In genomic region chr5:131999041-131999440, GRCh38 we compare ENCODE assay signal across 17 cellular contexts. TPM values are rescaled to one million over a fixed set of nuclear protein-coding genes. Genes with fewer than 3 reads are reported as not detected.
A peak's percentile ranks its signal among the peaks of the same experiment; 100 is the strongest.
DNase-seq lines count a peak whose midpoint lies in the region; ATAC-seq lines count a peak whose summit lies in the region.
"Had no signal": no experiment of that assay in that cellular context is flagged by ENCODE, and none has a peak within 500 bp of the region (broad histone marks: within the 10 kb centered on the region; RNA-seq: fewer than 3 reads in every experiment).

No MANE protein-coding gene starts in this region.

- H3K18ac ChIP-seq in neuronal stem cell (ENCODE audit: low read length) = peak overlapping the region; percentile 67

- H2AFZ ChIP-seq in neuronal stem cell (ENCODE audit: low read length) = no peak overlapping the region

- no peak for ATAC-seq in HG03571 (IDR thresholded peaks at IDR 0.05; ENCODE audit: unreplicated experiment)
- no peak for ATAC-seq in HG03095 (IDR thresholded peaks at IDR 0.05; ENCODE audit: unreplicated experiment)
- ATAC-seq: CD8-positive, alpha-beta T cell; Right ventricle myocardium inferior had no signal

- no peak overlapping the region for H2BK15ac ChIP-seq in neuronal stem cell (ENCODE audit: low read length)

- H4K20me1 ChIP-seq in BLaER1 = peaks cover 5% of the 10 kb centered on the region; the same call in 1 of the 2 replicates

- no peak overlapping the region for H3K9ac ChIP-seq in BLaER1
- H3K9ac ChIP-seq in neuronal stem cell (ENCODE audit: low read depth, low read length, poor library complexity) = no peak overlapping the region
- H3K9ac ChIP-seq: SK-N-SH had no signal

- 0 out of 2 replicates have a peak overlapping the region, but pooled peaks have one; percentile 21 for H3K4me3 ChIP-seq in BLaER1
- H3K4me3 ChIP-seq in Jurkat, Clone E6-1 (ENCODE audit: low read length) = peak overlapping the region; percentile 44
- no peak overlapping the region for H3K4me3 ChIP-seq in neuronal stem cell (ENCODE audit: low read length in 2 of 2)

- no peaks in the 10 kb centered on the region for H3K27me3 ChIP-seq in BLaER1
- H3K27me3 ChIP-seq in neuronal stem cell (ENCODE audit: control insufficient read depth in 3 of 3, insufficient read depth in 3 of 3, low read depth in 1 of 3, low read length in 3 of 3) = no peaks in the 10 kb centered on the region

- H2BK120ac ChIP-seq in neuronal stem cell (ENCODE audit: low read depth, low read length) = no peak overlapping the region

- H3K23ac ChIP-seq in neuronal stem cell (ENCODE audit: low read depth, low read length, poor library complexity) = no peak overlapping the region

- H3K14ac ChIP-seq in neuronal stem cell (ENCODE audit: low read length) = no peak overlapping the region

- H2BK5ac ChIP-seq in neuronal stem cell (ENCODE audit: low read length) = no peak overlapping the region

- DNase-seq in Jurkat, Clone E6-1 (ENCODE audit: low read depth, low spot score) = no peak
- DNase-seq in neuronal stem cell (ENCODE audit: low spot score) (no peak), GF-D8 (lab: John Stamatoyannopoulos, UW) (no peak), DMS114 treated with DMSO at 0.1 percent for 48 hours (lab: John Stamatoyannopoulos, UW; ENCODE audit: unreplicated experiment) (no peak)
- DNase-seq: AML-193; CD8-positive, alpha-beta T cell; NCI-H1092; NCI-H1694; NCI-H446; NCI-H748 treated with DMSO at 0.1 percent for 48 hours had no signal

- no peaks in the 10 kb centered on the region for H3K36me3 ChIP-seq in BLaER1
- no peaks in the 10 kb centered on the region for H3K36me3 ChIP-seq in neuronal stem cell (replicated peaks in 1 of 2; ENCODE audit: control insufficient read depth in 2 of 2, insufficient read depth in 2 of 2, low read length in 2 of 2)

- H3K4ac ChIP-seq in neuronal stem cell (ENCODE audit: low read length) = no peak overlapping the region

- no peak overlapping the region for H2AK5ac ChIP-seq in neuronal stem cell (ENCODE audit: low read depth, low read length)

- peaks cover 94% of the 10 kb centered on the region for H3K4me1 ChIP-seq in BLaER1
- peaks cover 13 to 30% of the 10 kb centered on the region in 2 donors for H3K4me1 ChIP-seq in neuronal stem cell (ENCODE audit: control insufficient read depth in 2 of 2, insufficient read depth in 1 of 2, low read depth in 1 of 2, low read length in 2 of 2)

- no peak overlapping the region for H2BK12ac ChIP-seq in neuronal stem cell (ENCODE audit: low read length)

- H3K9me3 ChIP-seq in BLaER1 (no peaks in the 10 kb centered on the region), neuronal stem cell (replicated peaks in 1 of 2; ENCODE audit: control insufficient read depth in 2 of 2, insufficient read depth in 1 of 2, low read depth in 1 of 2, low read length in 2 of 2) (no peaks in the 10 kb centered on the region)
- H3K9me3 ChIP-seq: SK-N-SH had no signal

- no peaks in the 10 kb centered on the region for H3K79me1 ChIP-seq in neuronal stem cell (ENCODE audit: low read depth, low read length)

- H4K8ac ChIP-seq in neuronal stem cell (ENCODE audit: low read depth, low read length) = no peak overlapping the region

- WGBS in neuronal stem cell (ENCODE audit: extremely low coverage in 2 of 2, insufficient read length in 2 of 2, insufficient replicate concordance in 1 of 2), 2 donors = no CpG with 5 or more reads among the region's 2 CpGs

- H3K4me2 ChIP-seq in BLaER1 (peak overlapping the region; percentile 88), neuronal stem cell (ENCODE audit: insufficient read depth, low read length, poor library complexity, severe bottlenecking) (no peak overlapping the region)
- H3K4me2 ChIP-seq: SK-N-SH had no signal

- H4K91ac ChIP-seq in neuronal stem cell (ENCODE audit: low read depth, low read length, poor library complexity) = no peak overlapping the region

- H3K27ac ChIP-seq in BLaER1 = peak overlapping the region; percentile 49; the same call in 1 of the 2 replicates
- peak overlapping the region; percentile 50 for H3K27ac ChIP-seq in cingulate gyrus (ENCODE audit: low read depth, low read length)
- no peak overlapping the region for H3K27ac ChIP-seq in neuronal stem cell (replicated peaks; ENCODE audit: low read length)

RNA-seq across cellular contexts. Expression of gene ACSL6, which starts 12.4 kb away (rescaled TPM):
- 8.5 TPM for polyA plus RNA-seq in Jurkat, Clone E6-1 (2012; ENCODE audit: insufficient read depth, insufficient read length)
- 0.04 TPM for polyA plus RNA-seq in neuronal stem cell (2013, experiment 1 of 2)
- polyA plus RNA-seq in neuronal stem cell (2013, experiment 2 of 2) = 0.07 TPM

RNA-seq across cellular contexts. Expression of gene MEIKIN, which starts 53.6 kb away (rescaled TPM):
- polyA plus RNA-seq in Jurkat, Clone E6-1 (2012; ENCODE audit: insufficient read depth, insufficient read length) = not detected
- not detected for polyA plus RNA-seq in neuronal stem cell (2013, experiment 1 of 2)
- not detected for polyA plus RNA-seq in neuronal stem cell (2013, experiment 2 of 2)
- polyA plus RNA-seq: IgD-negative memory B cell, SK-N-SH had no signal

Comparison
In these comparisons a context has a peak if more than half of its experiments do, and no peak if none do; other contexts are left out.
1. H3K4me3 ChIP-seq: peak in BLaER1 (single experiment) and Jurkat, Clone E6-1 (single experiment); none in neuronal stem cell (0 of 2).